Comparison of ENCODE assay signal across 8 cellular contexts in the genomic region with DNA sequence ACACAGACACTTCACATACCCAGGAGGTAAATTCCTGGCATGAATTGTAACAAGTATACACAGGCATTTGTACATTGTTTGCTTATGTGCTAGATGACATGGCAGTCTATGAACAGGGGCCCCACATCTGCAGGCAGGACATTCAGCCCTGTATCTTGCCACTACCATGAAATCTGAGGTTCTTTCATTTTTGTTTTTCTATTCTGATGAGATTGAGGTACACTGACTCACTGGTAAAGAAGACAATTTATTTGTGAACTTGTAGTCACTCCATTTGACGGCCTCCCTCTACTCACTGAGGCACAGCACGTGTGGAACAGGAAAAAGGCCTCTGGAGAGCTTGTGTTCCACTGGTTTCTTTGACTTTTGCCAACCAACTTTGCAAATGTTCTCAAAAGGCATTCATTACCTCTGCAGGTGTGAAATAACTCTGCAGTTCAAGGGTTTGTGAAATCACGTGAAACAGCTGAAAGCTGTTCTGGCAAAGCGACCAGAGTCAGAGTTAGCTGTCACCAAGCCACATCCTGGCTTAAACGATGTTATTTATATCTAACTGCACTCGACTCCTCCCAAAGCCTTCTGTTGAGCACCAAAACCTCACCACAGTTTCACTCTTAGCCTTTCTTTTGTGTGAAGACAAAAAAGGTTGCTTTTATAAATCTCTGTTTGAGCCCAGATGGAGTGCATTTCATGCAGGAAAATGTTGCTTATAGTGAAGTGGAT.
DNase-seq lines count a peak whose midpoint lies in the region; ATAC-seq and TF ChIP-seq lines count a peak whose summit lies in the region.

No MANE protein-coding gene starts in this region.

- H3K27me3 ChIP-seq in CD4-positive, alpha-beta T cell (ENCODE audit: control insufficient read depth, insufficient read depth, low read length) = no peaks in the 10 kb centered on the region
- H3K27me3 ChIP-seq in thyroid gland (no peaks in the 10 kb centered on the region), BE2C (no peaks in the 10 kb centered on the region)

- no peaks in the 10 kb centered on the region for H3K27me3 Mint-ChIP-seq in CD4-positive, alpha-beta T cell
- no peaks in the 10 kb centered on the region for H3K27me3 Mint-ChIP-seq in activated CD8-positive, alpha-beta T cell treated with anti-CD3 and anti-CD28 coated beads for 36 hours

- WGBS in thyroid gland, 2 donors = 11 to 18% methylated on average over 6 of the region's 6 CpGs

- peaks cover 85% of the 10 kb centered on the region for H3K4me1 Mint-ChIP-seq in CD4-positive, alpha-beta T cell (ENCODE audit: low read depth)
- H3K4me1 Mint-ChIP-seq in activated CD8-positive, alpha-beta T cell treated with anti-CD3 and anti-CD28 coated beads for 36 hours (ENCODE audit: low read depth) = peaks cover 78% of the 10 kb centered on the region

- H3K27ac ChIP-seq in CD4-positive, alpha-beta T cell (ENCODE audit: low read depth, low read length) = peak overlapping the region; percentile 61
- H3K27ac ChIP-seq in thyroid gland = peak overlapping the region in 1 of 3 donors; percentile 14

- intact Hi-C loops in CD4-positive, alpha-beta T cell (cut with DNase I, micrococcal nuclease) = loop anchor here (1.0 to 10.0 kb wide), 5 partner anchors 15 to 1794 kb away; no protein-coding TSS in a partner anchor
- intact Hi-C loops in activated CD8-positive, alpha-beta T cell treated with anti-CD3 and anti-CD28 coated beads for 36 hours (cut with micrococcal nuclease) = loop anchor here (5.0 kb wide), 1 partner anchor 64 kb away; no protein-coding TSS in a partner anchor
- intact Hi-C loops in thyroid gland (cut with DNase I) = no loop called here

- peak overlapping the region; percentile 96 for H3K27ac Mint-ChIP-seq in CD4-positive, alpha-beta T cell
- peak overlapping the region; percentile 98 for H3K27ac Mint-ChIP-seq in activated CD8-positive, alpha-beta T cell treated with anti-CD3 and anti-CD28 coated beads for 36 hours

- H3K9me3 Mint-ChIP-seq in CD4-positive, alpha-beta T cell = peaks cover 2% of the 10 kb centered on the region
- H3K9me3 Mint-ChIP-seq in activated CD8-positive, alpha-beta T cell treated with anti-CD3 and anti-CD28 coated beads for 36 hours = peaks cover 7% of the 10 kb centered on the region

- CTCF ChIA-PET in CD4-positive, alpha-beta T cell (lab: Charles Lee) = interaction anchor here (1.4 kb wide), 1 partner anchor 26 kb away, joined by 4 read pairs; no protein-coding TSS in a partner anchor
- CTCF ChIA-PET in activated CD8-positive, alpha-beta T cell treated with anti-CD3 and anti-CD28 coated beads for 36 hours (lab: Charles Lee) = interaction anchor here (1.5 to 1.6 kb wide), 2 partner anchors 26 to 44 kb away, joined by 3 to 7 read pairs; no protein-coding TSS in a partner anchor

- POLR2A ChIA-PET in CD4-positive, alpha-beta T cell (lab: Charles Lee) = interaction anchor here (1.0 to 4.9 kb wide), 12 partner anchors 8 to 559 kb away, joined by 3 to 40 read pairs (median 3); no protein-coding TSS in a partner anchor
- POLR2A ChIA-PET in activated CD8-positive, alpha-beta T cell treated with anti-CD3 and anti-CD28 coated beads for 36 hours (lab: Charles Lee) = interaction anchor here (1.0 kb wide), 1 partner anchor 30 kb away, joined by 3 read pairs; no protein-coding TSS in a partner anchor

- peaks cover 3% of the 10 kb centered on the region for H3K36me3 Mint-ChIP-seq in CD4-positive, alpha-beta T cell (ENCODE audit: low read depth)
- no peaks in the 10 kb centered on the region for H3K36me3 Mint-ChIP-seq in activated CD8-positive, alpha-beta T cell treated with anti-CD3 and anti-CD28 coated beads for 36 hours (ENCODE audit: low read depth)

- H3K36me3 ChIP-seq in thyroid gland (no peaks in the 10 kb centered on the region), BE2C (no peaks in the 10 kb centered on the region)

- no peaks in the 10 kb centered on the region for H3K9me3 ChIP-seq in CD4-positive, alpha-beta T cell (ENCODE audit: control insufficient read depth, low read length)
- H3K9me3 ChIP-seq in thyroid gland (no peaks in the 10 kb centered on the region), BE2C (no peaks in the 10 kb centered on the region)

- no peak for TF ChIP-seq POLR2A in thyroid gland (IDR thresholded peaks at IDR 0.05)

- H3K4me3 ChIP-seq in thyroid gland (replicated peaks in 1 of 3) (no peak overlapping the region), BE2C (ENCODE audit: low read depth, low read length) (no peak overlapping the region)

- peaks cover 6 to 10% of the 10 kb centered on the region in 2 donors for H3K4me1 ChIP-seq in thyroid gland
- H3K4me1 ChIP-seq in BE2C = no peaks in the 10 kb centered on the region

- no peak for TF ChIP-seq CTCF in CD4-positive, alpha-beta T cell (IDR thresholded peaks at IDR 0.05)
- TF ChIP-seq CTCF in activated CD8-positive, alpha-beta T cell treated with anti-CD3 and anti-CD28 coated beads for 36 hours (IDR thresholded peaks at IDR 0.05) = no peak
- no peak for TF ChIP-seq CTCF in thyroid gland (IDR thresholded peaks at IDR 0.05)
- TF ChIP-seq CTCF in BE2C (IDR thresholded peaks at IDR 0.05; ENCODE audit: low read depth, low read length) = no peak

- H3K4me3 Mint-ChIP-seq in CD4-positive, alpha-beta T cell = peak overlapping the region; percentile 38
- peak overlapping the region; percentile 55 for H3K4me3 Mint-ChIP-seq in activated CD8-positive, alpha-beta T cell treated with anti-CD3 and anti-CD28 coated beads for 36 hours

- peak; percentile 91 for ATAC-seq in CD4-positive, alpha-beta T cell (ENCODE audit: poor library complexity)
- ATAC-seq in GM21367 (IDR thresholded peaks at IDR 0.05; ENCODE audit: unreplicated experiment) = peak; percentile 93
- ATAC-seq in activated CD8-positive, alpha-beta T cell treated with anti-CD3 and anti-CD28 coated beads for 36 hours = peak; percentile 90

- peak; percentile 20 to 75 (median 42) for DNase-seq in CD4-positive, alpha-beta T cell
- peak; percentile 13 for DNase-seq in HPDE6-E6E7 (ENCODE audit: extremely low spot score)
- DNase-seq in activated CD8-positive, alpha-beta T cell treated with anti-CD3 and anti-CD28 coated beads for 36 hours = peak; percentile 80
- peak; percentile 27 for DNase-seq in left kidney (ENCODE audit: low read depth, low spot score)
- peak; percentile 30 to 51 for DNase-seq in thyroid gland
- no peak for DNase-seq in BE2C
- no peak for DNase-seq in HT-29 (ENCODE audit: low spot score)

Comparison
In these comparisons a context has a peak if more than half of its experiments do, and no peak if none do; other contexts are left out.
1. DNase-seq: peak in CD4-positive, alpha-beta T cell (10 of 10), HPDE6-E6E7 (single experiment), activated CD8-positive, alpha-beta T cell treated with anti-CD3 and anti-CD28 coated beads for 36 hours (single experiment), left kidney (single experiment) and thyroid gland (2 of 2); none in BE2C (single experiment) and HT-29 (single experiment).
2. Peak in every context shown above with its lines, with median percentiles within 50 percentile points of each other: ATAC-seq.